1 cellular context compared by ENCODE assay signal in the genomic region with DNA sequence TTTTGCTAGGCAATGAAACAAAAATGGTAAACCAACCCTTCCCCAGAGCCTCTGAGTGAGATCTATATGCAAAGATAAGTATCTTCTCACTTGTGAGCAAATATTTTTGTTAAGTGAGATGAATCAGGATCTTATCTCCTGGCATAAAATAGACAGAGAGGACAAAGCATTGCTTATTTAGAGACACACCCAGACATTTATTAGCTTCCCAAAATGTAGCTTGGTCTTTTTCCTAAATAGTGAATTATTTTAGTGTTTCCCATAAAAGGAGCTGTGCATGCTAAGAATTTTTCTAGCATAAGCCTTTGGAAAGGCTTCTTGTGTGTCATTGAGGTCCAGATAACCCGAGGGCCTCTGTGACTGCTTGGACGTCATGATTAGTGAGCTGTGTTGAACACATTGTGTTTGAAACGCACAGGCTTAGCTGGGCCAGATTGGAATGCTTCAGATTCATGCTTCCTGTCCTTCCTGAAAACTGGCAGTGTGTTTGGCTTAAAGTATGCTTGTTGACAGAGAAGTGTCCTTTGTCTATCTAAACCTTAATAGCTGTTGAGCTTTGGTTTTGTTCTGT.
TF ChIP-seq lines count a peak whose summit lies in the region.

No MANE protein-coding gene starts in this region.

TF ChIP-seq in IMR-90, 13 proteins besides CTCF, POLR2A, EP300 and RAD21:
- peak; percentile 34; the same call in 1 of the 2 replicates for TF ChIP-seq MXI1 (IDR thresholded peaks at IDR 0.05; ENCODE audit: borderline replicate concordance, low read depth, low read length)
- peak; percentile 60 for TF ChIP-seq FOS (IDR thresholded peaks at IDR 0.05; ENCODE audit: low read depth, low read length)
- no peak for TF ChIP-seq CEBPB (IDR thresholded peaks at IDR 0.05; ENCODE audit: low read depth, low read length)
- TF ChIP-seq RFX5 (IDR thresholded peaks at IDR 0.05; ENCODE audit: low read depth, low read length), result no peak
- no peak for TF ChIP-seq RCOR1 (IDR thresholded peaks at IDR 0.05; ENCODE audit: insufficient replicate concordance, low read length)
- peak; percentile 53; the same call in 1 of the 2 replicates for TF ChIP-seq NFE2L2 (IDR thresholded peaks at IDR 0.05; ENCODE audit: low read depth, low read length)
- TF ChIP-seq ELK1 (IDR thresholded peaks at IDR 0.05; ENCODE audit: borderline replicate concordance, low read depth, low read length), result no peak
- no peak for TF ChIP-seq CHD1 (IDR thresholded peaks at IDR 0.05; ENCODE audit: low read depth, low read length)
- TF ChIP-seq MAFK (IDR thresholded peaks at IDR 0.05; ENCODE audit: low read depth, low read length), result 0 out of 2 replicates have a peak, but pooled peaks have one; percentile 4
- no peak for TF ChIP-seq USF2 (IDR thresholded peaks at IDR 0.05; ENCODE audit: low read depth, low read length)
- TF ChIP-seq BHLHE40 (IDR thresholded peaks at IDR 0.05; ENCODE audit: low read depth, low read length), result peak; percentile 4; the same call in 1 of the 2 replicates
